Comparison of ENCODE assay signal across 17 cellular contexts in genomic region chr7:26618898-26619297, GRCh38.
"Had no signal": no experiment of that assay in that cellular context is flagged by ENCODE, and none has a peak within 500 bp of the region (broad histone marks: within the 10 kb centered on the region; RNA-seq: fewer than 3 reads in every experiment).

No MANE protein-coding gene starts in this region.

- ATAC-seq: activated CD4-positive, CD25-positive, alpha-beta regulatory T cell treated with anti-CD3 and anti-CD28 coated beads, Interleukin-2, amount 50 U/mL, for 24 hours; mucosa of descending colon; naive thymus-derived CD4-positive, alpha-beta T cell; right lobe of liver; stimulated activated naive CD8-positive, alpha-beta T cell treated with anti-CD3 and anti-CD28 coated beads, Interleukin-15, Interleukin-2, amounts not matched to agents 100 U/mL and 50 U/mL, for 24 hours had no signal

- DNase-seq: activated CD4-positive, alpha-beta T cell treated with anti-CD3 and anti-CD28 coated beads, Interleukin-2, amount 50 U/mL, for 1 hour; activated CD8-positive, alpha-beta memory T cell treated with anti-CD3 and anti-CD28 coated beads for 24 hours; activated naive CD8-positive, alpha-beta T cell treated with anti-CD3 and anti-CD28 coated beads, Interleukin-2, amount 10 ng/mL, durations not matched to agents 7 days and 5 days; anterior cingulate cortex; brain microvascular endothelial cell; cortex of kidney; effector CD4-positive, alpha-beta T cell; esophagus squamous epithelium; hippocampal formation; left ventricle myocardium inferior; mucosa of descending colon; naive thymus-derived CD4-positive, alpha-beta T cell; nucleus accumbens; right lobe of liver; stimulated activated naive CD8-positive, alpha-beta T cell treated with anti-CD3 and anti-CD28 coated beads, Interleukin-15, Interleukin-2, amounts not matched to agents 100 U/mL and 50 U/mL, for 24 hours; transverse colon had no signal
